8 cellular contexts compared by ENCODE assay signal in the genomic region with DNA sequence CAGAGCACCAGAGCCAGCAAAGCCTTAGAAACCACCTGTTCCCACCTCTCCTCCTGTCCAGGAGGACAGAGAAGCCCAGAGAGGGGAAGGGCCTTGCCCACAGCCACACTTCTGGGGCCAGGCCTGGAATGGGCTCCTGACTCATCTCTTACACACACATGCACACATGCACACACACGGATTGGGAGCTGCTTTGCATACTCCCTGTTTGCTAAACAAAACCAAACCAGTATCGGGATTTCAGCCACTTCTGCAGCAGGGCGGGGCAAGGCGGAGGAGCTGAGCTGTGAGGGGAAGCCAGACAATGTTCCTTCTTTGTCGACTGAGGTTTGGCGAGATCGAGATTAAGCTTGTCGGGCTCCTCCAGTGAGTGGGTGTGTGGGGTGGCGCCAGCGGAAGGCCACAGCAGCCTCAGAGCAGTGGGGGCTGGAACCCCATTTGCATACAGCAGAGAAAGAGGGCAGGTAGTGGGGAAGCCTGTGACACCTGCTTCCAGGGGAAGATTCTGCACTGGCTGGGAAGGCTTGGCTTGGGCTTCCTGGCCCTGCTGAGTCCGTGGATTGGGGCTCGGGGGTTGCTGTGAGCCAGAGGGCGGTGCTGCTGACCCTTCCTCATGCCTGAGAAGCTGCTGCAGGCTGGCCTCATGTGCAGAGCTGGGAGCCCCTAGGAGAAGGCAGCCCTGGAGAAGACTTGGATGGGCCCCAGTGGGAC. TPM values are rescaled to one million over a fixed set of nuclear protein-coding genes. Genes with fewer than 3 reads are reported as not detected.
DNase-seq lines count a peak whose midpoint lies in the region; ATAC-seq and TF ChIP-seq lines count a peak whose summit lies in the region.

No MANE protein-coding gene starts in this region.

- H3K36me3 ChIP-seq in GM06990 (ENCODE audit: control insufficient read depth, insufficient read depth, low read length) (no peaks in the 10 kb centered on the region), mucosa of descending colon (ENCODE audit: low read depth) (no peaks in the 10 kb centered on the region)
- H3K36me3 ChIP-seq in CD4-positive, alpha-beta memory T cell (ENCODE audit: insufficient read depth, low read length) = no peaks in the 10 kb centered on the region

- no peak overlapping the region for H3K27ac ChIP-seq in CD4-positive, alpha-beta memory T cell (ENCODE audit: low read depth, low read length)

- no peaks in the 10 kb centered on the region; the same call in 1 of the 2 replicates for H3K27me3 ChIP-seq in GM06990 (replicated peaks; ENCODE audit: control insufficient read depth, insufficient read depth, low read length)
- peaks cover 3% of the 10 kb centered on the region for H3K27me3 ChIP-seq in CD4-positive, alpha-beta memory T cell (ENCODE audit: insufficient read depth, low read length)

- ATAC-seq in HG02981 (IDR thresholded peaks at IDR 0.05; ENCODE audit: unreplicated experiment) (peak; percentile 53), mucosa of descending colon (peak; percentile 79), HG03432 (IDR thresholded peaks at IDR 0.05; ENCODE audit: unreplicated experiment) (no peak)
- ATAC-seq in activated naive CD8-positive, alpha-beta T cell treated with anti-CD3 and anti-CD28 coated beads, Interleukin-2, amount 50 U/mL, for 24 hours = peak; percentile 37

- no peak overlapping the region for H3K4me3 Mint-ChIP-seq in activated naive CD8-positive, alpha-beta T cell treated with anti-CD3 and anti-CD28 coated beads, Interleukin-2, amount 50 U/mL, for 24 hours
- H3K4me3 Mint-ChIP-seq in CD4-positive, alpha-beta memory T cell = peak overlapping the region in 1 of 8 donors; percentile 20

- intact Hi-C loops in mucosa of descending colon (cut with DNase I, micrococcal nuclease) = no loop called here
- intact Hi-C loops in CD4-positive, alpha-beta memory T cell (cut with micrococcal nuclease) = no loop called here

- H3K4me1 ChIP-seq in mucosa of descending colon (ENCODE audit: low read depth) = peaks cover 5% of the 10 kb centered on the region
- H3K4me1 ChIP-seq in CD4-positive, alpha-beta memory T cell (ENCODE audit: insufficient read depth, low read length) = no peaks in the 10 kb centered on the region

- peaks cover 10% of the 10 kb centered on the region for H3K4me1 Mint-ChIP-seq in activated naive CD8-positive, alpha-beta T cell treated with anti-CD3 and anti-CD28 coated beads, Interleukin-2, amount 50 U/mL, for 24 hours
- peaks cover 0 to 4% (median 0%) of the 10 kb centered on the region in 4 donors for H3K4me1 Mint-ChIP-seq in CD4-positive, alpha-beta memory T cell

- H3K9me3 Mint-ChIP-seq in activated naive CD8-positive, alpha-beta T cell treated with anti-CD3 and anti-CD28 coated beads, Interleukin-2, amount 50 U/mL, for 24 hours = no peaks in the 10 kb centered on the region
- H3K9me3 Mint-ChIP-seq in CD4-positive, alpha-beta memory T cell = peaks cover 0 to 2% (median 0%) of the 10 kb centered on the region in 8 donors

- H3K9me3 ChIP-seq in mucosa of descending colon = no peaks in the 10 kb centered on the region
- no peaks in the 10 kb centered on the region for H3K9me3 ChIP-seq in CD4-positive, alpha-beta memory T cell (ENCODE audit: control insufficient read depth in 1 of 2, low read length in 2 of 2)

- peak; percentile 39 for DNase-seq in GM06990 (ENCODE audit: extremely low read depth, insufficient read length)
- DNase-seq in activated naive CD8-positive, alpha-beta T cell treated with anti-CD3 and anti-CD28 coated beads, Interleukin-2, amount 50 U/mL, for 24 hours = no peak
- DNase-seq in mucosa of descending colon = peak in 1 of 3 donors; percentile 24
- no peak for DNase-seq in CD4-positive, alpha-beta memory T cell
- DNase-seq in NK-92 (lab: John Stamatoyannopoulos, UW; ENCODE audit: unreplicated experiment) = no peak
- no peak for DNase-seq in T1000 (lab: John Stamatoyannopoulos, UW)

- CTCF ChIA-PET in CD4-positive, alpha-beta memory T cell (lab: Charles Lee; ENCODE audit: partially characterized antibody) = interaction anchor here (1.6 kb wide), 1 partner anchor 28 kb away, joined by 5 read pairs; no protein-coding TSS in a partner anchor

- H3K36me3 Mint-ChIP-seq in activated naive CD8-positive, alpha-beta T cell treated with anti-CD3 and anti-CD28 coated beads, Interleukin-2, amount 50 U/mL, for 24 hours (ENCODE audit: low read depth) = no peaks in the 10 kb centered on the region
- H3K36me3 Mint-ChIP-seq in CD4-positive, alpha-beta memory T cell = no peaks in the 10 kb centered on the region

- POLR2A ChIA-PET in CD4-positive, alpha-beta memory T cell (lab: Charles Lee; ENCODE audit: partially characterized antibody) = no interaction called here

- H3K27ac Mint-ChIP-seq in activated naive CD8-positive, alpha-beta T cell treated with anti-CD3 and anti-CD28 coated beads, Interleukin-2, amount 50 U/mL, for 24 hours = no peak overlapping the region
- H3K27ac Mint-ChIP-seq in CD4-positive, alpha-beta memory T cell = no peak overlapping the region

- TF ChIP-seq CTCF in GM06990 (IDR thresholded peaks at IDR 0.05; ENCODE audit: insufficient read depth, low read length, poor library complexity, severe bottlenecking) (no peak), mucosa of descending colon (IDR thresholded peaks at IDR 0.05) (no peak)

- H3K4me3 ChIP-seq in GM06990 (replicated peaks; ENCODE audit: low read depth, low read length) (no peak overlapping the region), mucosa of descending colon (no peak overlapping the region)
- no peak overlapping the region for H3K4me3 ChIP-seq in CD4-positive, alpha-beta memory T cell (ENCODE audit: low read length in 2 of 2)

- peaks cover 20% of the 10 kb centered on the region for H3K27me3 Mint-ChIP-seq in activated naive CD8-positive, alpha-beta T cell treated with anti-CD3 and anti-CD28 coated beads, Interleukin-2, amount 50 U/mL, for 24 hours
- H3K27me3 Mint-ChIP-seq in CD4-positive, alpha-beta memory T cell = peaks cover 19 to 34% of the 10 kb centered on the region in 2 donors

RNA-seq across cellular contexts. Expression of a gene that starts 16.1 kb away (rescaled TPM):
- total RNA-seq in mucosa of descending colon = 1 to 10 TPM; 1.4 to 2.6 (median 1.5) TPM
- not detected for total RNA-seq in CD4-positive, alpha-beta memory T cell
- not detected for polyA plus RNA-seq in CD4-positive, alpha-beta memory T cell

RNA-seq across cellular contexts. Expression of a gene that starts 36.2 kb away (rescaled TPM):
- total RNA-seq in mucosa of descending colon = 10 to 100 TPM; 45.8 to 53.6 (median 52.2) TPM
- total RNA-seq in CD4-positive, alpha-beta memory T cell = 10 to 100 TPM; 71.3 to 71.5 TPM
- polyA plus RNA-seq in CD4-positive, alpha-beta memory T cell = 10 to 100 TPM; 33.5 to 34.0 TPM

RNA-seq across cellular contexts. Expression of a gene that starts 50.1 kb away (rescaled TPM):
- 10 to 100 TPM; 34.6 to 53.4 (median 52.3) TPM for total RNA-seq in mucosa of descending colon
- 10 to 100 TPM; 72.7 to 76.5 TPM for total RNA-seq in CD4-positive, alpha-beta memory T cell
- polyA plus RNA-seq in CD4-positive, alpha-beta memory T cell = 10 to 100 TPM in 1 of 2 donors, 1 to 10 TPM in 1; 4.4 to 13.5 TPM
